8 cellular contexts compared by ENCODE assay signal in the genomic region with DNA sequence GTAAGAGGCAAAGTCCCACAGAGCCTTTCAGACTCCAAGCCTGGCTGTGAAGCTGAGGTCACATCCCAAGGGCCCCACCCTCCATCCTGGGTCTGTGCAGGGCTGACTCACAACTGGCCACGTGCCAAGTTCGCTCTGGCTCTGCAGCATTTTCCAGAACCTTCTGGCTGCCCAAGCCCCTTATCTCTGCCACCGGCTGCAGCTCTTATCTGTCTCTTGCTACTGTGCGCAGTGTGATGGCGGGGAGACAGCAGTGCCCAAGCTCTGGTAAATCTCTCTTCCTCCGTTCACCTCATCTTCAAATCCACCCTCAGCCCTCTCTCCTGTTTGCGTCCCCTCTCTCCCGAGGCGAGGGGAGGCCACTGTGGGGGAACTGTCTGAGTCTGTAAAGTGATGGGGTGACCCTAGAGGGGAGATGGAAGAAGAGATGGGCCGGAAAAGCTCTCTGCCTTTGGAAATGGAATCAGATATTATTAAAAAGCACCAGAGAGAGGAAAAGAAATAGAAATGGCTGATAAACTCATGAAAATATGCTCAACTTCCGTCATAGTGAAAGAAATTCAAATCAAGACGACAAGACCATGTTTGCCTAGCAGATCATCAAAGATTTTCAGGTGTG.
A peak's percentile ranks its signal among the peaks of the same experiment; 100 is the strongest.
DNase-seq lines count a peak whose midpoint lies in the region; ATAC-seq and TF ChIP-seq lines count a peak whose summit lies in the region.

No MANE protein-coding gene starts in this region.

- no peaks in the 10 kb centered on the region for H3K9me3 ChIP-seq in prostate gland

- TF ChIP-seq POLR2A in erythroblast (IDR thresholded peaks at IDR 0.05; ENCODE audit: low read length) (peak; percentile 52), prostate gland (IDR thresholded peaks at IDR 0.05) (no peak)

- no peak for ATAC-seq in HG02642 (IDR thresholded peaks at IDR 0.05; ENCODE audit: poor library complexity, unreplicated experiment)
- ATAC-seq in GM18870 (IDR thresholded peaks at IDR 0.05; ENCODE audit: unreplicated experiment) = no peak

- intact Hi-C loops in prostate gland (cut with DNase I) = no loop called here

- H3K4me1 ChIP-seq in prostate gland (replicated peaks) = no peaks in the 10 kb centered on the region

- H3K27ac ChIP-seq in prostate gland = no peak overlapping the region

- H3K27me3 ChIP-seq in prostate gland (replicated peaks; ENCODE audit: insufficient read depth) = no peaks in the 10 kb centered on the region

- no peak for TF ChIP-seq CTCF in prostate gland (IDR thresholded peaks at IDR 0.05)

- DNase-seq in Daoy (ENCODE audit: low read depth) (peak; percentile 95), NCI-H2227 (lab: John Stamatoyannopoulos, UW; ENCODE audit: unreplicated experiment) (peak; percentile 57), erythroblast (lab: John Stamatoyannopoulos, UW) (peak; percentile 99), prostate gland (ENCODE audit: low spot score) (peak; percentile 9), ecto neural progenitor cell (ENCODE audit: low spot score) (no peak), NCI-H446 treated with DMSO at 0.1 percent for 48 hours (lab: John Stamatoyannopoulos, UW) (no peak)

- H3K36me3 ChIP-seq in prostate gland = no peaks in the 10 kb centered on the region

- 56% methylated on average over 12 of the region's 12 CpGs for WGBS in prostate gland

- no peak overlapping the region for H3K4me3 ChIP-seq in prostate gland

Comparison
In these comparisons a context has a peak if more than half of its experiments do, and no peak if none do; other contexts are left out.
1. DNase-seq: peak in Daoy (single experiment), NCI-H2227 (single experiment), erythroblast (2 of 2) and prostate gland (single experiment); none in ecto neural progenitor cell (single experiment) and NCI-H446 treated with DMSO at 0.1 percent for 48 hours (single experiment).